In the genomic region with DNA sequence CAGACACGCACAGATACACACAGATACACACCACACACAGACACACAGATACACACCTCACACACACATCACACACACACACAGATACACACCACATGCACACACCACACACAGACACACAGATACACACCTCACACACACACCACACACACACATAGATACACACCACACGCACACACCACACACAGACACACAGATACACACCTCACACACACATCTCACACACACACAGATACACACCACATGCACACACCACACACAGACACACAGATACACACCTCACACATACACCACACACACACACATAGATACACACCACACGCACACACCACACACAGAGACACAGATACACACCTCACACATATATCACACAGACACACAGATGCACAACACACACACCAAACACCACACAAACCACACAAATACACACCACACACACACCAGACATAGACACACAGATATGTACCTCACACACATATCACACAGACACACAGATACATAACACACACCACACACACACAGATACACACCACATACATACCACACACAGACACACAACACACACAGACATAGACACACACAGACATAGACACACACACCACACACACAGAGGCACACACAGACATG, we compare ENCODE assay signal across 1 cellular context.
A peak's percentile ranks its signal among the peaks of the same experiment; 100 is the strongest.
TF ChIP-seq lines count a peak whose summit lies in the region.

No MANE protein-coding gene starts in this region.

TF ChIP-seq in HEK293, 187 proteins besides CTCF, POLR2A, EP300 and RAD21 (continued from another document and continues in another):
- no peak for TF ChIP-seq ZNF830 (tag by site-specific recombination; IDR thresholded peaks at IDR 0.05; ENCODE audit: low read depth)
- no peak for TF ChIP-seq ZNF510 (tag by site-specific recombination; IDR thresholded peaks at IDR 0.05; ENCODE audit: insufficient replicate concordance)
- TF ChIP-seq, protein P1, sequence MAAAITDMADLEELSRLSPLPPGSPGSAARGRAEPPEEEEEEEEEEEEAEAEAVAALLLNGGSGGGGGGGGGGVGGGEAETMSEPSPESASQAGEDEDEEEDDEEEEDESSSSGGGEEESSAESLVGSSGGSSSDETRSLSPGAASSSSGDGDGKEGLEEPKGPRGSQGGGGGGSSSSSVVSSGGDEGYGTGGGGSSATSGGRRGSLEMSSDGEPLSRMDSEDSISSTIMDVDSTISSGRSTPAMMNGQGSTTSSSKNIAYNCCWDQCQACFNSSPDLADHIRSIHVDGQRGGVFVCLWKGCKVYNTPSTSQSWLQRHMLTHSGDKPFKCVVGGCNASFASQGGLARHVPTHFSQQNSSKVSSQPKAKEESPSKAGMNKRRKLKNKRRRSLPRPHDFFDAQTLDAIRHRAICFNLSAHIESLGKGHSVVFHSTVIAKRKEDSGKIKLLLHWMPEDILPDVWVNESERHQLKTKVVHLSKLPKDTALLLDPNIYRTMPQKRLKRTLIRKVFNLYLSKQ (tag by site-specific recombination; IDR thresholded peaks at IDR 0.05; ENCODE audit: borderline replicate concordance), result no peak; the same call in 1 of the 2 replicates
- TF ChIP-seq ZNF223 (tag by site-specific recombination; IDR thresholded peaks at IDR 0.05), result no peak
- no peak; the same call in 1 of the 2 replicates for TF ChIP-seq OVOL3 (tag by site-specific recombination; IDR thresholded peaks at IDR 0.05)
- TF ChIP-seq ZNF2 (tag by site-specific recombination; IDR thresholded peaks at IDR 0.05), result no peak
- TF ChIP-seq ZNF621 (tag by site-specific recombination; IDR thresholded peaks at IDR 0.05), result no peak
- peak; percentile 58; the same call in 1 of the 2 replicates for TF ChIP-seq ZNF311 (tag by site-specific recombination; IDR thresholded peaks at IDR 0.05; ENCODE audit: borderline replicate concordance)
- TF ChIP-seq BCL11A (tag by site-specific recombination; IDR thresholded peaks at IDR 0.05; ENCODE audit: low read depth), result no peak
- no peak for TF ChIP-seq ZNF571 (tag by site-specific recombination; IDR thresholded peaks at IDR 0.05)
- no peak for TF ChIP-seq ZNF132 (tag by site-specific recombination; IDR thresholded peaks at IDR 0.05; ENCODE audit: borderline replicate concordance)
- TF ChIP-seq ZFHX2 (tag by site-specific recombination; conservative IDR thresholded peaks at IDR 0.05), result no peak
- TF ChIP-seq ZNF704 (tag by site-specific recombination; IDR thresholded peaks at IDR 0.05), result peak; percentile 63; the same call in 1 of the 2 replicates
- TF ChIP-seq ZIC2 (tag by site-specific recombination; IDR thresholded peaks at IDR 0.05), result no peak
- no peak for TF ChIP-seq ZNF473 (tag by site-specific recombination; IDR thresholded peaks at IDR 0.05)
- 0 out of 2 replicates have a peak, but pooled peaks have one; percentile 15 for TF ChIP-seq GLI4 (tag by site-specific recombination; IDR thresholded peaks at IDR 0.05)
- TF ChIP-seq ZNF792 (tag by site-specific recombination; IDR thresholded peaks at IDR 0.05), result no peak
- no peak for TF ChIP-seq SP7 (tag by site-specific recombination; IDR thresholded peaks at IDR 0.05)
- TF ChIP-seq ZNF362 (tag by site-specific recombination; IDR thresholded peaks at IDR 0.05), result no peak
- TF ChIP-seq, protein P2, sequence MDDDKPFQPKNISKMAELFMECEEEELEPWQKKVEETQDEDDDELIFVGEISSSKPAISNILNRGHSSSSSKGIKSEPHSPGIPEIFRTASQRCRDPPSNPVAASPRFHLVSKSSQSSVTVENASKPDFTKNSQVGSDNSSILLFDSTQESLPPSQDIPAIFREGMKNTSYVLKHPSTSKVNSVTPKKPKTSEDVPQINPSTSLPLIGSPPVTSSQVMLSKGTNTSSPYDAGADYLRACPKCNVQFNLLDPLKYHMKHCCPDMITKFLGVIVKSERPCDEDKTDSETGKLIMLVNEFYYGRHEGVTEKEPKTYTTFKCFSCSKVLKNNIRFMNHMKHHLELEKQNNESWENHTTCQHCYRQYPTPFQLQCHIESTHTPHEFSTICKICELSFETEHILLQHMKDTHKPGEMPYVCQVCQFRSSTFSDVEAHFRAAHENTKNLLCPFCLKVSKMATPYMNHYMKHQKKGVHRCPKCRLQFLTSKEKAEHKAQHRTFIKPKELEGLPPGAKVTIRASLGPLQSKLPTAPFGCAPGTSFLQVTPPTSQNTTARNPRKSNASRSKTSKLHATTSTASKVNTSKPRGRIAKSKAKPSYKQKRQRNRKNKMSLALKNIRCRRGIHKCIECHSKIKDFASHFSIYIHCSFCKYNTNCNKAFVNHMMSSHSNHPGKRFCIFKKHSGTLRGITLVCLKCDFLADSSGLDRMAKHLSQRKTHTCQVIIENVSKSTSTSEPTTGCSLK (tag by site-specific recombination; IDR thresholded peaks at IDR 0.05), result no peak
- TF ChIP-seq ZNF174 (tag by site-specific recombination; IDR thresholded peaks at IDR 0.05), result no peak
- TF ChIP-seq ZNF112 (tag by site-specific recombination; IDR thresholded peaks at IDR 0.05), result no peak
- TF ChIP-seq ZNF324 (tag by site-specific recombination; IDR thresholded peaks at IDR 0.05), result no peak
- TF ChIP-seq ZNF211 (tag by site-specific recombination; IDR thresholded peaks at IDR 0.05; ENCODE audit: low read depth), result 0 out of 2 replicates have a peak, but pooled peaks have one; percentile 8
- 0 out of 2 replicates have a peak, but pooled peaks have one; percentile 38 for TF ChIP-seq KLF8 (tag by site-specific recombination; IDR thresholded peaks at IDR 0.05)
- no peak for TF ChIP-seq ZNF521 (tag by site-specific recombination; IDR thresholded peaks at IDR 0.05)
- TF ChIP-seq ZNF777 (tag by site-specific recombination; IDR thresholded peaks at IDR 0.05; ENCODE audit: borderline replicate concordance), result no peak
- no peak for TF ChIP-seq PRDM1 (tag by site-specific recombination; IDR thresholded peaks at IDR 0.05)
- TF ChIP-seq ZNF266 (tag by site-specific recombination; IDR thresholded peaks at IDR 0.05; ENCODE audit: low read depth), result 0 out of 2 replicates have a peak, but pooled peaks have one; percentile 64
- TF ChIP-seq ZNF548 (tag by site-specific recombination; IDR thresholded peaks at IDR 0.05), result no peak
- TF ChIP-seq MZF1 (tag by site-specific recombination; IDR thresholded peaks at IDR 0.05; ENCODE audit: borderline replicate concordance), result no peak
- 0 out of 2 replicates have a peak, but pooled peaks have one; percentile 46 for TF ChIP-seq ZNF155 (tag by site-specific recombination; IDR thresholded peaks at IDR 0.05)
- TF ChIP-seq ZNF274 (IDR thresholded peaks at IDR 0.05; ENCODE audit: low read length), result no peak
- peak; percentile 43; the same call in 1 of the 2 replicates for TF ChIP-seq ZNF274 (tag by site-specific recombination; IDR thresholded peaks at IDR 0.05; ENCODE audit: borderline replicate concordance)
- TF ChIP-seq ZSCAN16 (tag by site-specific recombination; IDR thresholded peaks at IDR 0.05), result no peak
- no peak for TF ChIP-seq ZSCAN30 (tag by site-specific recombination; IDR thresholded peaks at IDR 0.05)
- TF ChIP-seq ZNF354C (tag by site-specific recombination; IDR thresholded peaks at IDR 0.05; ENCODE audit: borderline replicate concordance, low read depth), result peak; percentile 3; the same call in 1 of the 2 replicates
- TF ChIP-seq ZNF530 (tag by site-specific recombination; IDR thresholded peaks at IDR 0.05; ENCODE audit: low read depth), result no peak; the same call in 1 of the 2 replicates
- no peak for TF ChIP-seq HOXA7 (CRISPR knock-in tag; IDR thresholded peaks at IDR 0.05; ENCODE audit: borderline replicate concordance)
- no peak for TF ChIP-seq REPIN1 (tag by site-specific recombination; IDR thresholded peaks at IDR 0.05; ENCODE audit: low read depth)
- no peak for TF ChIP-seq KLF10 (tag by site-specific recombination; IDR thresholded peaks at IDR 0.05)
- no peak for TF ChIP-seq KLF9 (tag by site-specific recombination; IDR thresholded peaks at IDR 0.05; ENCODE audit: low read depth)
- no peak; the same call in 1 of the 2 replicates for TF ChIP-seq ZNF670 (tag by site-specific recombination; IDR thresholded peaks at IDR 0.05; ENCODE audit: low read depth)
- TF ChIP-seq ZNF391 (tag by site-specific recombination; IDR thresholded peaks at IDR 0.05; ENCODE audit: borderline replicate concordance, low read depth), result no peak
- TF ChIP-seq ZNF292 (tag by site-specific recombination; IDR thresholded peaks at IDR 0.05; ENCODE audit: borderline replicate concordance, low read depth), result no peak
- no peak for TF ChIP-seq KLF16 (tag by site-specific recombination; IDR thresholded peaks at IDR 0.05)
- TF ChIP-seq ZNF114 (tag by site-specific recombination; IDR thresholded peaks at IDR 0.05), result 0 out of 2 replicates have a peak, but pooled peaks have one; percentile 59
- TF ChIP-seq, protein P3, sequence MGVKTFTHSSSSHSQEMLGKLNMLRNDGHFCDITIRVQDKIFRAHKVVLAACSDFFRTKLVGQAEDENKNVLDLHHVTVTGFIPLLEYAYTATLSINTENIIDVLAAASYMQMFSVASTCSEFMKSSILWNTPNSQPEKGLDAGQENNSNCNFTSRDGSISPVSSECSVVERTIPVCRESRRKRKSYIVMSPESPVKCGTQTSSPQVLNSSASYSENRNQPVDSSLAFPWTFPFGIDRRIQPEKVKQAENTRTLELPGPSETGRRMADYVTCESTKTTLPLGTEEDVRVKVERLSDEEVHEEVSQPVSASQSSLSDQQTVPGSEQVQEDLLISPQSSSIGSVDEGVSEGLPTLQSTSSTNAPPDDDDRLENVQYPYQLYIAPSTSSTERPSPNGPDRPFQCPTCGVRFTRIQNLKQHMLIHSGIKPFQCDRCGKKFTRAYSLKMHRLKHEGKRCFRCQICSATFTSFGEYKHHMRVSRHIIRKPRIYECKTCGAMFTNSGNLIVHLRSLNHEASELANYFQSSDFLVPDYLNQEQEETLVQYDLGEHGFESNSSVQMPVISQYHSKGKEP (tag by site-specific recombination; IDR thresholded peaks at IDR 0.05), result no peak
- peak; percentile 49; the same call in 1 of the 2 replicates for TF ChIP-seq ZNF488 (tag by site-specific recombination; IDR thresholded peaks at IDR 0.05)
- no peak for TF ChIP-seq YY1 (tag by site-specific recombination; IDR thresholded peaks at IDR 0.05)
- no peak for TF ChIP-seq ZNF23 (tag by site-specific recombination; IDR thresholded peaks at IDR 0.05; ENCODE audit: borderline replicate concordance)
- TF ChIP-seq ZNF664 (tag by site-specific recombination; IDR thresholded peaks at IDR 0.05), result no peak
- peak; percentile 12; the same call in 1 of the 2 replicates for TF ChIP-seq ZNF514 (tag by site-specific recombination; IDR thresholded peaks at IDR 0.05)
- peak; percentile 16; the same call in 1 of the 2 replicates for TF ChIP-seq ZNF544 (tag by site-specific recombination; IDR thresholded peaks at IDR 0.05)
- peak; percentile 37; the same call in 1 of the 2 replicates for TF ChIP-seq SALL2 (tag by site-specific recombination; IDR thresholded peaks at IDR 0.05; ENCODE audit: borderline replicate concordance)
- peak; percentile 29; the same call in 1 of the 2 replicates for TF ChIP-seq ZBTB1 (tag by site-specific recombination; IDR thresholded peaks at IDR 0.05)
- TF ChIP-seq ZNF140 (tag by site-specific recombination; IDR thresholded peaks at IDR 0.05), result peak; percentile 36; the same call in 1 of the 2 replicates
- no peak for TF ChIP-seq ZNF366 (tag by site-specific recombination; conservative IDR thresholded peaks at IDR 0.05)
- TF ChIP-seq TRIM28 (IDR thresholded peaks at IDR 0.05; ENCODE audit: borderline replicate concordance, low read length), result no peak
- TF ChIP-seq ZNF221 (tag by site-specific recombination; IDR thresholded peaks at IDR 0.05; ENCODE audit: borderline replicate concordance), result no peak
- no peak for TF ChIP-seq YY2 (tag by site-specific recombination; IDR thresholded peaks at IDR 0.05)
- no peak for TF ChIP-seq GLI2 (tag by site-specific recombination; IDR thresholded peaks at IDR 0.05; ENCODE audit: borderline replicate concordance, low read depth)
- TF ChIP-seq, protein P4, sequence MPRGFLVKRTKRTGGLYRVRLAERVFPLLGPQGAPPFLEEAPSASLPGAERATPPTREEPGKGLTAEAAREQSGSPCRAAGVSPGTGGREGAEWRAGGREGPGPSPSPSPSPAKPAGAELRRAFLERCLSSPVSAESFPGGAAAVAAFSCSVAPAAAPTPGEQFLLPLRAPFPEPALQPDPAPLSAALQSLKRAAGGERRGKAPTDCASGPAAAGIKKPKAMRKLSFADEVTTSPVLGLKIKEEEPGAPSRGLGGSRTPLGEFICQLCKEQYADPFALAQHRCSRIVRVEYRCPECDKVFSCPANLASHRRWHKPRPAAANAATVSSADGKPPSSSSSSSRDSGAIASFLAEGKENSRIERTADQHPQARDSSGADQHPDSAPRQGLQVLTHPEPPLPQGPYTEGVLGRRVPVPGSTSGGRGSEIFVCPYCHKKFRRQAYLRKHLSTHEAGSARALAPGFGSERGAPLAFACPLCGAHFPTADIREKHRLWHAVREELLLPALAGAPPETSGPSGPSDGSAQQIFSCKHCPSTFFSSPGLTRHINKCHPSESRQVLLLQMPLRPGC (tag by site-specific recombination; IDR thresholded peaks at IDR 0.05), result no peak
- TF ChIP-seq ZNF175 (tag by site-specific recombination; IDR thresholded peaks at IDR 0.05), result no peak
- TF ChIP-seq ZNF341 (tag by site-specific recombination; IDR thresholded peaks at IDR 0.05; ENCODE audit: low read depth), result no peak
